8 cellular contexts compared by ENCODE assay signal in genomic region chr14:61812347-61813100, GRCh38. TPM values are rescaled to one million over a fixed set of nuclear protein-coding genes. Genes with fewer than 3 reads are reported as not detected.
DNase-seq lines count a peak whose midpoint lies in the region; ATAC-seq and TF ChIP-seq lines count a peak whose summit lies in the region.

Gene SYT16 (plus strand): TSS chr14:61812703.

- H3K79me2 ChIP-seq in OCI-LY7 (ENCODE audit: insufficient read depth, low read depth, low read length) = no peaks in the 10 kb centered on the region

- H3K4me1 Mint-ChIP-seq in endodermal cell (peaks cover 9% of the 10 kb centered on the region), nephron (peaks cover 3% of the 10 kb centered on the region)

- no peaks in the 10 kb centered on the region for H3K9me3 Mint-ChIP-seq in endodermal cell
- no peaks in the 10 kb centered on the region for H3K9me3 Mint-ChIP-seq in nephron

- DNase-seq in GM12864 (ENCODE audit: low read depth) (no peak), RWPE2 (ENCODE audit: low spot score) (no peak), endodermal cell (peak; percentile 81), OCI-LY7 (ENCODE audit: low spot score) (no peak), SIG-M5 treated with dmso at 0.1 percent for 504 hours (lab: John Stamatoyannopoulos, UW; ENCODE audit: unreplicated experiment) (no peak), inferior parietal cortex (ENCODE audit: extremely low spot score) (no peak)

- peaks cover 39% of the 10 kb centered on the region for H3K27me3 ChIP-seq in RWPE2 (ENCODE audit: insufficient read depth, poor library complexity, severe bottlenecking)
- H3K27me3 ChIP-seq in endodermal cell (ENCODE audit: control insufficient read depth, insufficient read depth, low read length, poor library complexity, severe bottlenecking) = peaks cover 54% of the 10 kb centered on the region

- H3K4me3 Mint-ChIP-seq in endodermal cell = peak within 1 kb of the TSS; percentile 71
- H3K4me3 Mint-ChIP-seq in nephron = peak within 1 kb of the TSS; percentile 85 to 93 (median 89)

- no peaks in the 10 kb centered on the region for H4K20me1 ChIP-seq in OCI-LY7 (ENCODE audit: insufficient read depth, low read length)

- H3K9me2 ChIP-seq in OCI-LY7 (ENCODE audit: insufficient read depth, low read length) = no peaks in the 10 kb centered on the region

- no peak within 1 kb of the TSS for H3K4me2 ChIP-seq in OCI-LY7 (ENCODE audit: low read length)

- peaks cover 64% of the 10 kb centered on the region for H3K27me3 Mint-ChIP-seq in endodermal cell (ENCODE audit: insufficient read depth)
- peaks cover 65% of the 10 kb centered on the region for H3K27me3 Mint-ChIP-seq in nephron (ENCODE audit: low read depth)

- H3K4me3 ChIP-seq in GM12864 (ENCODE audit: low read depth, low read length) (peak within 1 kb of the TSS; percentile 40), RWPE2 (ENCODE audit: severe bottlenecking) (peak within 1 kb of the TSS; percentile 37), endodermal cell (ENCODE audit: low read length) (peak within 1 kb of the TSS; percentile 78), OCI-LY7 (ENCODE audit: low read depth, low read length, poor library complexity, severe bottlenecking) (no peak within 1 kb of the TSS)

- no peaks in the 10 kb centered on the region for H3K4me1 ChIP-seq in RWPE2 (ENCODE audit: insufficient read depth, poor library complexity, severe bottlenecking)
- H3K4me1 ChIP-seq in endodermal cell (ENCODE audit: control insufficient read depth, insufficient read depth, low read length) = no peaks in the 10 kb centered on the region
- no peaks in the 10 kb centered on the region for H3K4me1 ChIP-seq in OCI-LY7 (ENCODE audit: insufficient read depth, low read length, poor library complexity, severe bottlenecking)

- no peak within 1 kb of the TSS for H2AFZ ChIP-seq in OCI-LY7 (ENCODE audit: low read length)

- ATAC-seq in RWPE2 (ENCODE audit: low read depth) (peak; percentile 51), HG02678 (IDR thresholded peaks at IDR 0.05; ENCODE audit: unreplicated experiment) (no peak)

- POLR2A ChIA-PET in OCI-LY7 (lab: Charles Lee) = no interaction called here

- H3K9me3 ChIP-seq in RWPE2 (ENCODE audit: severe bottlenecking) = no peaks in the 10 kb centered on the region
- no peaks in the 10 kb centered on the region for H3K9me3 ChIP-seq in endodermal cell (ENCODE audit: control insufficient read depth, low read length)
- H3K9me3 ChIP-seq in OCI-LY7 (ENCODE audit: low read length) = no peaks in the 10 kb centered on the region

- H3K36me3 ChIP-seq in RWPE2 (ENCODE audit: low read depth) (no peaks in the 10 kb centered on the region), endodermal cell (ENCODE audit: control insufficient read depth, insufficient read depth, low read length) (no peaks in the 10 kb centered on the region), OCI-LY7 (ENCODE audit: insufficient read depth, low read length) (no peaks in the 10 kb centered on the region)

- no peak for TF ChIP-seq CTCF in GM12864 (IDR thresholded peaks at IDR 0.05; ENCODE audit: low read depth, low read length, missing control alignments)
- TF ChIP-seq CTCF in RWPE2 (IDR thresholded peaks at IDR 0.05; ENCODE audit: poor library complexity, severe bottlenecking) = no peak
- TF ChIP-seq CTCF in endodermal cell (conservative IDR thresholded peaks at IDR 0.05) = no peak
- no peak for TF ChIP-seq CTCF in nephron (IDR thresholded peaks at IDR 0.05; ENCODE audit: unreplicated experiment in 3 of 3)
- TF ChIP-seq CTCF in OCI-LY7 (conservative IDR thresholded peaks at IDR 0.05; ENCODE audit: low read length) = no peak

- BruUV-seq in OCI-LY7 (replicated peaks; lab: Mats Ljungman, UMichigan) = no TSS peak

- H3K27ac ChIP-seq in RWPE2 (ENCODE audit: poor library complexity, severe bottlenecking) (no peak within 1 kb of the TSS), endodermal cell (ENCODE audit: low read depth, low read length) (no peak within 1 kb of the TSS), OCI-LY7 (ENCODE audit: low read depth, low read length, poor library complexity, severe bottlenecking) (no peak within 1 kb of the TSS)

- 2% methylated on average over 94 of the region's 95 CpGs; no CpG with 5 or more reads in 1 of the 2 experiments for WGBS in endodermal cell (ENCODE audit: insufficient coverage in 1 of 2, insufficient read length in 1 of 2), 2 experiments

- CTCF ChIA-PET in OCI-LY7 (lab: Charles Lee; ENCODE audit: unreplicated experiment) = no interaction called here

- H3K36me3 Mint-ChIP-seq in endodermal cell (ENCODE audit: low read depth) = no peaks in the 10 kb centered on the region
- H3K36me3 Mint-ChIP-seq in nephron (ENCODE audit: low read depth) = no peaks in the 10 kb centered on the region

- H3K9ac ChIP-seq in endodermal cell (ENCODE audit: extremely low read depth, low read length, poor library complexity, severe bottlenecking) = peak within 1 kb of the TSS; percentile 15

- H3K27ac Mint-ChIP-seq in endodermal cell = no peak within 1 kb of the TSS
- H3K27ac Mint-ChIP-seq in nephron = no peak within 1 kb of the TSS

- intact Hi-C loops in OCI-LY7 (cut with micrococcal nuclease; ENCODE audit: unreplicated experiment) = no loop called here

RNA-seq across cellular contexts. Expression of gene SYT16, which starts in this region (rescaled TPM):
- total RNA-seq in endodermal cell (under 1 TPM; 0.53 to 1.00 TPM), OCI-LY7 (2022) (0.33 and 0.57 TPM in 2 replicates)
- 0.39 TPM for polyA plus RNA-seq in endodermal cell (2013, experiment 1 of 2)
- 0.46 TPM for polyA plus RNA-seq in endodermal cell (2013, experiment 2 of 2)
- total RNA-seq in OCI-LY7 (2014; rRNA removed; shearing (Covaris generic)) = 0.10 and 0.13 TPM in 2 replicates

Comparison
In these comparisons a context has a peak if more than half of its experiments do, and no peak if none do; other contexts are left out.
1. Peak in DNase-seq, H3K4me3 ChIP-seq and H3K9ac ChIP-seq in endodermal cell; RNA of the gene not detected or under 1 TPM.